ENCODE assay signal across 17 cellular contexts in genomic region chr4:52825311-52826090, GRCh38. TPM values are rescaled to one million over a fixed set of nuclear protein-coding genes. Genes with fewer than 3 reads are reported as not detected.
DNase-seq lines count a peak whose midpoint lies in the region; ATAC-seq and TF ChIP-seq lines count a peak whose summit lies in the region.
"Had no signal": no experiment of that assay in that cellular context is flagged by ENCODE, and none has a peak within 500 bp of the region (broad histone marks: within the 10 kb centered on the region; RNA-seq: fewer than 3 reads in every experiment).

No MANE protein-coding gene starts in this region.

- DNase-seq in CD8-positive, alpha-beta T cell = no peak
- peak; percentile 77 for DNase-seq in Jurkat, Clone E6-1 (ENCODE audit: low read depth, low spot score)
- DNase-seq in epithelial cell of esophagus (ENCODE audit: low read depth) (peak; percentile 60), nephron progenitor cell (no peak), mucosa of gallbladder (ENCODE audit: low spot score) (no peak)
- no peak for DNase-seq in stimulated activated CD4-positive, alpha-beta T cell treated with anti-CD3 and anti-CD28 coated beads, Interleukin-2, amount 100 ng/mL, for 24 hours
- DNase-seq: activated T-cell treated with anti-CD3 and anti-CD28 coated beads, Interleukin-2, amount 50 U/mL, for 72 hours; immature natural killer cell; NCI-H1092 treated with DMSO at 0.1 percent for 48 hours; NCI-H510A treated with DMSO at 0.1 percent for 48 hours; SIG-M5; stimulated activated CD4-positive, alpha-beta T cell treated with anti-CD3 and anti-CD28 coated beads, Interleukin-1b, Interleukin-23, amount 100 ng/mL, for 48 hours; stimulated activated naive CD4-positive, alpha-beta T cell treated with Interleukin-2 at 50 U/mL for 16 hours; WERI-Rb-1 had no signal

- H3K4me3 Mint-ChIP-seq in CD8-positive, alpha-beta T cell = no peak overlapping the region
- no peak overlapping the region for H3K4me3 Mint-ChIP-seq in nephron progenitor cell
- H3K4me3 Mint-ChIP-seq: activated T-cell treated with anti-CD3 and anti-CD28 coated beads, Interleukin-2, amount 50 U/mL, for 72 hours; central memory CD8-positive, alpha-beta T cell; immature natural killer cell had no signal

- TF ChIP-seq CTCF in CD8-positive, alpha-beta T cell (IDR thresholded peaks at IDR 0.05) = no peak
- TF ChIP-seq CTCF in epithelial cell of esophagus (IDR thresholded peaks at IDR 0.05; ENCODE audit: insufficient read depth, low read depth, low read length, missing control alignments) (no peak), nephron progenitor cell (IDR thresholded peaks at IDR 0.05) (no peak)

- no peaks in the 10 kb centered on the region for H3K9me3 ChIP-seq in CD8-positive, alpha-beta T cell (ENCODE audit: low read length)

- H3K27me3 ChIP-seq in CD8-positive, alpha-beta T cell (ENCODE audit: insufficient read depth, low read length) = no peaks in the 10 kb centered on the region

- H3K27ac Mint-ChIP-seq in CD8-positive, alpha-beta T cell = no peak overlapping the region
- peak overlapping the region; percentile 65 for H3K27ac Mint-ChIP-seq in nephron progenitor cell
- H3K27ac Mint-ChIP-seq: activated T-cell treated with anti-CD3 and anti-CD28 coated beads, Interleukin-2, amount 50 U/mL, for 72 hours; immature natural killer cell had no signal

- H3K27me3 Mint-ChIP-seq in CD8-positive, alpha-beta T cell (ENCODE audit: low read depth) = no peaks in the 10 kb centered on the region
- H3K27me3 Mint-ChIP-seq in nephron progenitor cell (ENCODE audit: low read depth, poor library complexity) = peaks cover 3% of the 10 kb centered on the region
- H3K27me3 Mint-ChIP-seq: central memory CD8-positive, alpha-beta T cell had no signal

- peak; percentile 31 for ATAC-seq in CD8-positive, alpha-beta T cell
- ATAC-seq in GM21423 (IDR thresholded peaks at IDR 0.05; ENCODE audit: unreplicated experiment) (no peak), GM21447 (IDR thresholded peaks at IDR 0.05; ENCODE audit: unreplicated experiment) (no peak)
- ATAC-seq: activated T-cell treated with anti-CD3 and anti-CD28 coated beads, Interleukin-2, amount 50 U/mL, for 72 hours had no signal

- H3K27ac ChIP-seq in CD8-positive, alpha-beta T cell (ENCODE audit: low read depth, low read length) = no peak overlapping the region
- H3K27ac ChIP-seq: WERI-Rb-1 had no signal

- intact Hi-C loops in CD8-positive, alpha-beta T cell (cut with DNase I, micrococcal nuclease) = no loop called here

- no peaks in the 10 kb centered on the region for H3K9me3 Mint-ChIP-seq in CD8-positive, alpha-beta T cell
- peaks cover 6% of the 10 kb centered on the region for H3K9me3 Mint-ChIP-seq in nephron progenitor cell
- H3K9me3 Mint-ChIP-seq: central memory CD8-positive, alpha-beta T cell had no signal

- no peak overlapping the region for H3K4me3 ChIP-seq in CD8-positive, alpha-beta T cell (ENCODE audit: low read depth, low read length)
- H3K4me3 ChIP-seq in Jurkat, Clone E6-1 (ENCODE audit: low read length) = no peak overlapping the region
- H3K4me3 ChIP-seq in epithelial cell of esophagus (ENCODE audit: low read length) = no peak overlapping the region

- peaks cover 13% of the 10 kb centered on the region for H3K4me1 Mint-ChIP-seq in CD8-positive, alpha-beta T cell (ENCODE audit: low read depth)
- peaks cover 29% of the 10 kb centered on the region for H3K4me1 Mint-ChIP-seq in nephron progenitor cell
- H3K4me1 Mint-ChIP-seq: immature natural killer cell had no signal

- no peaks in the 10 kb centered on the region for H3K4me1 ChIP-seq in CD8-positive, alpha-beta T cell (ENCODE audit: insufficient read depth, low read length)

- POLR2A ChIA-PET in CD8-positive, alpha-beta T cell (lab: Charles Lee) = no interaction called here

- no peaks in the 10 kb centered on the region for H3K36me3 ChIP-seq in CD8-positive, alpha-beta T cell (ENCODE audit: insufficient read depth, low read length)
- H3K36me3 ChIP-seq: WERI-Rb-1 had no signal

- CTCF ChIA-PET in CD8-positive, alpha-beta T cell (lab: Charles Lee) = no interaction called here

- H3K36me3 Mint-ChIP-seq in CD8-positive, alpha-beta T cell = no peaks in the 10 kb centered on the region
- no peaks in the 10 kb centered on the region for H3K36me3 Mint-ChIP-seq in nephron progenitor cell (ENCODE audit: low read depth)
- H3K36me3 Mint-ChIP-seq: immature natural killer cell had no signal

RNA-seq across cellular contexts. Expression of gene RASL11B, which starts 36.6 kb away (rescaled TPM):
- under 1 TPM in 1 of 2 experiments, not detected in 1; 0.64 TPM for total RNA-seq in CD8-positive, alpha-beta T cell
- polyA plus RNA-seq in Jurkat, Clone E6-1 (2012; ENCODE audit: insufficient read depth, insufficient read length) = 0.88 TPM
- total RNA-seq in mucosa of gallbladder = 2.6 TPM

Comparison
In these comparisons a context has a peak if more than half of its experiments do, and no peak if none do; other contexts are left out.
1. DNase-seq: peak in Jurkat, Clone E6-1 (single experiment) and epithelial cell of esophagus (single experiment); none in CD8-positive, alpha-beta T cell (0 of 7), nephron progenitor cell (single experiment), mucosa of gallbladder (single experiment) and stimulated activated CD4-positive, alpha-beta T cell treated with anti-CD3 and anti-CD28 coated beads, Interleukin-2, amount 100 ng/mL, for 24 hours (0 of 2).